1 cellular context compared by ENCODE assay signal in genomic region chr12:133130038-133130807, GRCh38.
TF ChIP-seq lines count a peak whose summit lies in the region.

ZNF10 (plus strand) TSS chr12:133130627; CDS start chr12:133144493, 13,866 bp downstream.
ZNF891 (minus strand) TSS chr12:133130274; CDS start chr12:133121918, 8,356 bp downstream.

TF ChIP-seq in HepG2, 621 proteins besides CTCF, POLR2A, EP300 and RAD21 (continued from another document and continues in another):
- TF ChIP-seq, protein P1, sequence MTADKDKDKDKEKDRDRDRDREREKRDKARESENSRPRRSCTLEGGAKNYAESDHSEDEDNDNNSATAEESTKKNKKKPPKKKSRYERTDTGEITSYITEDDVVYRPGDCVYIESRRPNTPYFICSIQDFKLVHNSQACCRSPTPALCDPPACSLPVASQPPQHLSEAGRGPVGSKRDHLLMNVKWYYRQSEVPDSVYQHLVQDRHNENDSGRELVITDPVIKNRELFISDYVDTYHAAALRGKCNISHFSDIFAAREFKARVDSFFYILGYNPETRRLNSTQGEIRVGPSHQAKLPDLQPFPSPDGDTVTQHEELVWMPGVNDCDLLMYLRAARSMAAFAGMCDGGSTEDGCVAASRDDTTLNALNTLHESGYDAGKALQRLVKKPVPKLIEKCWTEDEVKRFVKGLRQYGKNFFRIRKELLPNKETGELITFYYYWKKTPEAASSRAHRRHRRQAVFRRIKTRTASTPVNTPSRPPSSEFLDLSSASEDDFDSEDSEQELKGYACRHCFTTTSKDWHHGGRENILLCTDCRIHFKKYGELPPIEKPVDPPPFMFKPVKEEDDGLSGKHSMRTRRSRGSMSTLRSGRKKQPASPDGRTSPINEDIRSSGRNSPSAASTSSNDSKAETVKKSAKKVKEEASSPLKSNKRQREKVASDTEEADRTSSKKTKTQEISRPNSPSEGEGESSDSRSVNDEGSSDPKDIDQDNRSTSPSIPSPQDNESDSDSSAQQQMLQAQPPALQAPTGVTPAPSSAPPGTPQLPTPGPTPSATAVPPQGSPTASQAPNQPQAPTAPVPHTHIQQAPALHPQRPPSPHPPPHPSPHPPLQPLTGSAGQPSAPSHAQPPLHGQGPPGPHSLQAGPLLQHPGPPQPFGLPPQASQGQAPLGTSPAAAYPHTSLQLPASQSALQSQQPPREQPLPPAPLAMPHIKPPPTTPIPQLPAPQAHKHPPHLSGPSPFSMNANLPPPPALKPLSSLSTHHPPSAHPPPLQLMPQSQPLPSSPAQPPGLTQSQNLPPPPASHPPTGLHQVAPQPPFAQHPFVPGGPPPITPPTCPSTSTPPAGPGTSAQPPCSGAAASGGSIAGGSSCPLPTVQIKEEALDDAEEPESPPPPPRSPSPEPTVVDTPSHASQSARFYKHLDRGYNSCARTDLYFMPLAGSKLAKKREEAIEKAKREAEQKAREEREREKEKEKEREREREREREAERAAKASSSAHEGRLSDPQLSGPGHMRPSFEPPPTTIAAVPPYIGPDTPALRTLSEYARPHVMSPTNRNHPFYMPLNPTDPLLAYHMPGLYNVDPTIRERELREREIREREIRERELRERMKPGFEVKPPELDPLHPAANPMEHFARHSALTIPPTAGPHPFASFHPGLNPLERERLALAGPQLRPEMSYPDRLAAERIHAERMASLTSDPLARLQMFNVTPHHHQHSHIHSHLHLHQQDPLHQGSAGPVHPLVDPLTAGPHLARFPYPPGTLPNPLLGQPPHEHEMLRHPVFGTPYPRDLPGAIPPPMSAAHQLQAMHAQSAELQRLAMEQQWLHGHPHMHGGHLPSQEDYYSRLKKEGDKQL (CRISPR knock-in tag; IDR thresholded peaks at IDR 0.05; ENCODE audit: low read depth), result 0 out of 2 replicates have a peak, but pooled peaks have one; percentile 8
- no peak for TF ChIP-seq SRSF9 (IDR thresholded peaks at IDR 0.05; ENCODE audit: borderline replicate concordance, insufficient read depth, low read depth, low read length, poor library complexity, severe bottlenecking)
- TF ChIP-seq ZNF572 (CRISPR knock-in tag; IDR thresholded peaks at IDR 0.05), result peak; percentile 10; the same call in 1 of the 2 replicates
- TF ChIP-seq REL (CRISPR knock-in tag; conservative IDR thresholded peaks at IDR 0.05), result 0 out of 2 replicates have a peak, but pooled peaks have one; percentile 33
- TF ChIP-seq ZNF788 (CRISPR knock-in tag; IDR thresholded peaks at IDR 0.05; ENCODE audit: borderline replicate concordance), result peak; percentile 77; the same call in 1 of the 2 replicates
- TF ChIP-seq ZNF230 (CRISPR knock-in tag; IDR thresholded peaks at IDR 0.05), result 0 out of 2 replicates have a peak, but pooled peaks have one; percentile 51
- TF ChIP-seq ZNF33B (CRISPR knock-in tag; IDR thresholded peaks at IDR 0.05), result peak; percentile 87
- peak; percentile 58 for TF ChIP-seq SUZ12 (IDR thresholded peaks at IDR 0.05; ENCODE audit: low read depth, low read length)
- TF ChIP-seq, protein P2, sequence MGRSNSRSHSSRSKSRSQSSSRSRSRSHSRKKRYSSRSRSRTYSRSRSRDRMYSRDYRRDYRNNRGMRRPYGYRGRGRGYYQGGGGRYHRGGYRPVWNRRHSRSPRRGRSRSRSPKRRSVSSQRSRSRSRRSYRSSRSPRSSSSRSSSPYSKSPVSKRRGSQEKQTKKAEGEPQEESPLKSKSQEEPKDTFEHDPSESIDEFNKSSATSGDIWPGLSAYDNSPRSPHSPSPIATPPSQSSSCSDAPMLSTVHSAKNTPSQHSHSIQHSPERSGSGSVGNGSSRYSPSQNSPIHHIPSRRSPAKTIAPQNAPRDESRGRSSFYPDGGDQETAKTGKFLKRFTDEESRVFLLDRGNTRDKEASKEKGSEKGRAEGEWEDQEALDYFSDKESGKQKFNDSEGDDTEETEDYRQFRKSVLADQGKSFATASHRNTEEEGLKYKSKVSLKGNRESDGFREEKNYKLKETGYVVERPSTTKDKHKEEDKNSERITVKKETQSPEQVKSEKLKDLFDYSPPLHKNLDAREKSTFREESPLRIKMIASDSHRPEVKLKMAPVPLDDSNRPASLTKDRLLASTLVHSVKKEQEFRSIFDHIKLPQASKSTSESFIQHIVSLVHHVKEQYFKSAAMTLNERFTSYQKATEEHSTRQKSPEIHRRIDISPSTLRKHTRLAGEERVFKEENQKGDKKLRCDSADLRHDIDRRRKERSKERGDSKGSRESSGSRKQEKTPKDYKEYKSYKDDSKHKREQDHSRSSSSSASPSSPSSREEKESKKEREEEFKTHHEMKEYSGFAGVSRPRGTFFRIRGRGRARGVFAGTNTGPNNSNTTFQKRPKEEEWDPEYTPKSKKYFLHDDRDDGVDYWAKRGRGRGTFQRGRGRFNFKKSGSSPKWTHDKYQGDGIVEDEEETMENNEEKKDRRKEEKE (IDR thresholded peaks at IDR 0.05), result no peak
- TF ChIP-seq CREB1 (IDR thresholded peaks at IDR 0.05), result peak; percentile 98
- TF ChIP-seq CREB1 (CRISPR knock-in tag; IDR thresholded peaks at IDR 0.05), result peak; percentile 88
- peak; percentile 43; the same call in 1 of the 2 replicates for TF ChIP-seq SKIL (CRISPR knock-in tag; IDR thresholded peaks at IDR 0.05; ENCODE audit: borderline replicate concordance)
- peak; percentile 72 for TF ChIP-seq TFDP2 (CRISPR knock-in tag; IDR thresholded peaks at IDR 0.05)
- no peak for TF ChIP-seq ZC3H4 (CRISPR knock-in tag; IDR thresholded peaks at IDR 0.05; ENCODE audit: borderline replicate concordance)
- TF ChIP-seq ZNF30 (CRISPR knock-in tag; IDR thresholded peaks at IDR 0.05), result 0 out of 2 replicates have a peak, but pooled peaks have one; percentile 62
- TF ChIP-seq ZNF142 (CRISPR knock-in tag; IDR thresholded peaks at IDR 0.05), result 0 out of 2 replicates have a peak, but pooled peaks have one; percentile 17
- peak; percentile 50; the same call in 1 of the 2 replicates for TF ChIP-seq ZNF747 (CRISPR knock-in tag; IDR thresholded peaks at IDR 0.05; ENCODE audit: borderline replicate concordance)
- no peak for TF ChIP-seq HOXA7 (CRISPR knock-in tag; IDR thresholded peaks at IDR 0.05)
- TF ChIP-seq, protein P3, sequence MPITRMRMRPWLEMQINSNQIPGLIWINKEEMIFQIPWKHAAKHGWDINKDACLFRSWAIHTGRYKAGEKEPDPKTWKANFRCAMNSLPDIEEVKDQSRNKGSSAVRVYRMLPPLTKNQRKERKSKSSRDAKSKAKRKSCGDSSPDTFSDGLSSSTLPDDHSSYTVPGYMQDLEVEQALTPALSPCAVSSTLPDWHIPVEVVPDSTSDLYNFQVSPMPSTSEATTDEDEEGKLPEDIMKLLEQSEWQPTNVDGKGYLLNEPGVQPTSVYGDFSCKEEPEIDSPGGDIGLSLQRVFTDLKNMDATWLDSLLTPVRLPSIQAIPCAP (CRISPR knock-in tag; IDR thresholded peaks at IDR 0.05; ENCODE audit: low read depth), result no peak
- peak; percentile 60; the same call in 1 of the 2 replicates for TF ChIP-seq ZNF350 (CRISPR knock-in tag; IDR thresholded peaks at IDR 0.05; ENCODE audit: borderline replicate concordance, low read depth)
- TF ChIP-seq, protein P4, sequence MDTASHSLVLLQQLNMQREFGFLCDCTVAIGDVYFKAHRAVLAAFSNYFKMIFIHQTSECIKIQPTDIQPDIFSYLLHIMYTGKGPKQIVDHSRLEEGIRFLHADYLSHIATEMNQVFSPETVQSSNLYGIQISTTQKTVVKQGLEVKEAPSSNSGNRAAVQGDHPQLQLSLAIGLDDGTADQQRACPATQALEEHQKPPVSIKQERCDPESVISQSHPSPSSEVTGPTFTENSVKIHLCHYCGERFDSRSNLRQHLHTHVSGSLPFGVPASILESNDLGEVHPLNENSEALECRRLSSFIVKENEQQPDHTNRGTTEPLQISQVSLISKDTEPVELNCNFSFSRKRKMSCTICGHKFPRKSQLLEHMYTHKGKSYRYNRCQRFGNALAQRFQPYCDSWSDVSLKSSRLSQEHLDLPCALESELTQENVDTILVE (CRISPR knock-in tag; IDR thresholded peaks at IDR 0.05), result peak; percentile 96; the same call in 1 of the 2 replicates
- TF ChIP-seq, protein P5, sequence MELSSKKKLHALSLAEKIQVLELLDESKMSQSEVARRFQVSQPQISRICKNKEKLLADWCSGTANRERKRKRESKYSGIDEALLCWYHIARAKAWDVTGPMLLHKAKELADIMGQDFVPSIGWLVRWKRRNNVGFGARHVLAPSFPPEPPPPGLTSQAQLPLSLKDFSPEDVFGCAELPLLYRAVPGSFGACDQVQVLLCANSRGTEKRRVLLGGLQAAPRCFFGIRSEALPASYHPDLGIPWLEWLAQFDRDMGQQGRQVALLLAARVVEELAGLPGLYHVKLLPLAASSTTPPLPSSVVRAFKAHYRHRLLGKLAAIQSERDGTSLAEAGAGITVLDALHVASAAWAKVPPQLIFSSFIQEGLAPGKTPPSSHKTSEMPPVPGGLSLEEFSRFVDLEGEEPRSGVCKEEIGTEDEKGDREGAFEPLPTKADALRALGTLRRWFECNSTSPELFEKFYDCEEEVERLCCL (CRISPR knock-in tag; IDR thresholded peaks at IDR 0.05; ENCODE audit: borderline replicate concordance), result no peak
- peak; percentile 85 for TF ChIP-seq ZNF883 (CRISPR knock-in tag; IDR thresholded peaks at IDR 0.05; ENCODE audit: not compliant biosample characterization)
- TF ChIP-seq ZNF773 (CRISPR knock-in tag; IDR thresholded peaks at IDR 0.05; ENCODE audit: borderline replicate concordance), result 0 out of 2 replicates have a peak, but pooled peaks have one; percentile 54
- TF ChIP-seq HOXD1 (CRISPR knock-in tag; IDR thresholded peaks at IDR 0.05), result peak; percentile 67; the same call in 1 of the 2 replicates
- TF ChIP-seq ATF1 (CRISPR knock-in tag; IDR thresholded peaks at IDR 0.05), result peak; percentile 78
- peak; percentile 89 for TF ChIP-seq SAP130 (CRISPR knock-in tag; IDR thresholded peaks at IDR 0.05; ENCODE audit: low read depth)
- TF ChIP-seq NBN (conservative IDR thresholded peaks at IDR 0.05), result no peak
- peak; percentile 65; the same call in 1 of the 2 replicates for TF ChIP-seq ZSCAN25 (CRISPR knock-in tag; IDR thresholded peaks at IDR 0.05)
- TF ChIP-seq ZNF776 (CRISPR knock-in tag; IDR thresholded peaks at IDR 0.05), result no peak
- peak; percentile 95 for TF ChIP-seq ZNF766 (CRISPR knock-in tag; IDR thresholded peaks at IDR 0.05; ENCODE audit: borderline replicate concordance)
- TF ChIP-seq HINFP (CRISPR knock-in tag; IDR thresholded peaks at IDR 0.05; ENCODE audit: low read depth), result peak; percentile 90
